ENCODE assay signal across 11 cellular contexts in the genomic region with DNA sequence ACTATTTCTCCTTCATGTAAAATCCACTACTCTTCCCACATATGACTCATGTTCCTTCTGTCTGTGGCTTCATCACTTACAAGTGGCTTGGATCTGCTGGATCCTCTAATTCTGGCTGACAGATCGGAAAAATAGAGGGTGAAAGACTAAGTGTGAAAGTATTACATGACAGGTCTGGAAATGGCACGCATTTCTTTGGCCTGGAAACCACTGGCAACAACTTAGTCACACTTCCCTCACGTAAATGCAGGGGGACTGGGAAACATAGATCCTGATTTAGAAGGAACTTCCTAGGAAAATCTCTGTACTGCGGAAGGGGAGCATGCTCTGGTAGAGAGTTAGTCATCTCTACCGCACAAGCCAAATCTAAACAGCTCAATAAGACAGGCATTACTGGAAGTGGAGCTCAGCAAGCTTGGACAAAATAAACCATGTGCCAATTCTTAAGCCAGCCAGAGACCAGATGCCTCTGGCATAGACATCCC.
DNase-seq lines count a peak whose midpoint lies in the region; ATAC-seq and TF ChIP-seq lines count a peak whose summit lies in the region.
"Had no signal": no experiment of that assay in that cellular context is flagged by ENCODE, and none has a peak within 500 bp of the region (broad histone marks: within the 10 kb centered on the region; RNA-seq: fewer than 3 reads in every experiment).

No MANE protein-coding gene starts in this region.

- no peaks in the 10 kb centered on the region for H3K36me3 ChIP-seq in effector memory CD4-positive, alpha-beta T cell (ENCODE audit: control insufficient read depth, insufficient read depth, low read length)

- H3K4me3 Mint-ChIP-seq in brain (peak overlapping the region in 2 of 5 experiments; percentile 36 to 51), endothelial cell (ENCODE audit: unreplicated experiment) (no peak overlapping the region)
- H3K4me3 Mint-ChIP-seq: activated naive CD4-positive, alpha-beta T cell treated with anti-CD3 and anti-CD28 coated beads, Interleukin-2, amount 50 U/mL, for 24 hours had no signal

- H3K27me3 ChIP-seq in right cardiac atrium (ENCODE audit: control insufficient read depth, insufficient read depth), result no peaks in the 10 kb centered on the region
- H3K27me3 ChIP-seq in effector memory CD4-positive, alpha-beta T cell (replicated peaks; ENCODE audit: control insufficient read depth, insufficient read depth, low read length, poor library complexity, severe bottlenecking), result no peaks in the 10 kb centered on the region

- peaks cover 6% of the 10 kb centered on the region for H3K27me3 Mint-ChIP-seq in brain
- peaks cover 1% of the 10 kb centered on the region for H3K27me3 Mint-ChIP-seq in endothelial cell (ENCODE audit: unreplicated experiment)
- H3K27me3 Mint-ChIP-seq: activated naive CD4-positive, alpha-beta T cell treated with anti-CD3 and anti-CD28 coated beads, Interleukin-2, amount 50 U/mL, for 24 hours; IgD-negative memory B cell had no signal

- intact Hi-C loops in right cardiac atrium (cut with DNase I), result no loop called here

- H3K27ac Mint-ChIP-seq in brain (peak overlapping the region; percentile 12 to 73 (median 66)), endothelial cell (ENCODE audit: unreplicated experiment) (no peak overlapping the region)
- H3K27ac Mint-ChIP-seq: activated naive CD4-positive, alpha-beta T cell treated with anti-CD3 and anti-CD28 coated beads, Interleukin-2, amount 50 U/mL, for 24 hours; IgD-negative memory B cell had no signal

- H3K9me3 Mint-ChIP-seq in brain (no peaks in the 10 kb centered on the region), endothelial cell (ENCODE audit: unreplicated experiment) (no peaks in the 10 kb centered on the region)
- H3K9me3 Mint-ChIP-seq: activated naive CD4-positive, alpha-beta T cell treated with anti-CD3 and anti-CD28 coated beads, Interleukin-2, amount 50 U/mL, for 24 hours had no signal

- no peak overlapping the region for H3K4me3 ChIP-seq in right cardiac atrium (ENCODE audit: low read length)
- H3K4me3 ChIP-seq in effector memory CD4-positive, alpha-beta T cell (ENCODE audit: insufficient read depth, low read depth, low read length, poor library complexity, severe bottlenecking), result no peak overlapping the region

- DNase-seq in HT1080 (ENCODE audit: low read depth) (peak; percentile 99), right cardiac atrium (peak; percentile 60 to 69 (median 62)), stromal cell of bone marrow (ENCODE audit: low read depth) (peak; percentile 99), NCI-H748 (lab: John Stamatoyannopoulos, UW; ENCODE audit: unreplicated experiment) (no peak), HT-29 (ENCODE audit: low spot score) (no peak), endothelial cell (ENCODE audit: low spot score) (no peak)
- DNase-seq in effector memory CD4-positive, alpha-beta T cell, result no peak
- DNase-seq: GOT3 had no signal

- WGBS in right cardiac atrium, result 21% methylated on average over 5 of the region's 5 CpGs

- peak; percentile 96 for ATAC-seq in right cardiac atrium

- peaks cover 4% of the 10 kb centered on the region for H3K4me1 ChIP-seq in right cardiac atrium (ENCODE audit: control insufficient read depth, insufficient read depth, low read length)
- no peaks in the 10 kb centered on the region for H3K4me1 ChIP-seq in effector memory CD4-positive, alpha-beta T cell (ENCODE audit: control insufficient read depth, insufficient read depth, low read length, poor library complexity, severe bottlenecking)

- no peak for TF ChIP-seq CTCF in brain (conservative IDR thresholded peaks at IDR 0.05)
- TF ChIP-seq CTCF in endothelial cell (IDR thresholded peaks at IDR 0.05; ENCODE audit: unreplicated experiment), result no peak

- no peaks in the 10 kb centered on the region for H3K36me3 Mint-ChIP-seq in brain
- no peaks in the 10 kb centered on the region for H3K36me3 Mint-ChIP-seq in endothelial cell (ENCODE audit: low read depth, unreplicated experiment)
- H3K36me3 Mint-ChIP-seq: activated naive CD4-positive, alpha-beta T cell treated with anti-CD3 and anti-CD28 coated beads, Interleukin-2, amount 50 U/mL, for 24 hours; IgD-negative memory B cell had no signal

- H3K4me1 Mint-ChIP-seq in brain, result peaks cover 18% of the 10 kb centered on the region
- H3K4me1 Mint-ChIP-seq in endothelial cell (ENCODE audit: unreplicated experiment), result no peaks in the 10 kb centered on the region
- H3K4me1 Mint-ChIP-seq: activated naive CD4-positive, alpha-beta T cell treated with anti-CD3 and anti-CD28 coated beads, Interleukin-2, amount 50 U/mL, for 24 hours had no signal

- H3K27ac ChIP-seq in right cardiac atrium (ENCODE audit: low read length), result peak overlapping the region; percentile 70
- no peak overlapping the region for H3K27ac ChIP-seq in effector memory CD4-positive, alpha-beta T cell (ENCODE audit: insufficient read depth, low read length, poor library complexity, severe bottlenecking)

- H3K9me3 ChIP-seq in right cardiac atrium (ENCODE audit: control insufficient read depth, low read length), result no peaks in the 10 kb centered on the region
- H3K9me3 ChIP-seq in effector memory CD4-positive, alpha-beta T cell (ENCODE audit: control insufficient read depth, low read length), result no peaks in the 10 kb centered on the region

Comparison
In these comparisons a context has a peak if more than half of its experiments do, and no peak if none do; other contexts are left out.
1. DNase-seq: peak in HT1080 (single experiment), right cardiac atrium (3 of 3) and stromal cell of bone marrow (single experiment); none in NCI-H748 (single experiment), effector memory CD4-positive, alpha-beta T cell (0 of 3), HT-29 (single experiment) and endothelial cell (single experiment).